In genomic region chr17:15699413-15699924, GRCh38 we compare ENCODE assay signal across 8 cellular contexts. TPM values are rescaled to one million over a fixed set of nuclear protein-coding genes. Genes with fewer than 3 reads are reported as not detected.
A peak's percentile ranks its signal among the peaks of the same experiment; 100 is the strongest.
DNase-seq lines count a peak whose midpoint lies in the region; ATAC-seq, FAIRE-seq and TF ChIP-seq lines count a peak whose summit lies in the region.
"Not testable (repeated sequence)": the region's sequence is repeated elsewhere in the genome, so short reads cannot be mapped to it uniquely, and the experiment has no call there.

ZNF286A (plus strand) TSS chr17:15699752; CDS start chr17:15700330, 578 bp downstream.

- H3K9me3 ChIP-seq in MM.1S (replicated peaks; ENCODE audit: insufficient read depth, low read length) = not testable (repeated sequence)

- H3K9ac ChIP-seq in MM.1S (ENCODE audit: low read length) = peak within 1 kb of the TSS; percentile 40; the same call in 1 of the 2 replicates

- peak within 1 kb of the TSS; percentile 18; the same call in 1 of the 2 replicates for H3K4me2 ChIP-seq in MM.1S (ENCODE audit: low read depth, low read length)

- DNase-seq in HCEC 1CT (peak; percentile 99), MM.1S (peak; percentile 99), SHP77 treated with DMSO at 0.1 percent for 48 hours (lab: John Stamatoyannopoulos, UW) (peak; percentile 98), fibroblast of the aortic adventitia (ENCODE audit: low read depth) (peak; percentile 99)
- peak; percentile 96 for DNase-seq in activated effector memory CD4-positive, alpha-beta T cell treated with Interleukin-2 at 50 U/mL for 16 hours
- peak; percentile 98 for DNase-seq in stimulated activated naive CD8-positive, alpha-beta T cell treated with anti-CD3 and anti-CD28 coated beads, Interleukin-15, Interleukin-2, amounts not matched to agents 100 U/mL and 50 U/mL, for 24 hours

- H2AFZ ChIP-seq in MM.1S (ENCODE audit: low read length) = peak within 1 kb of the TSS; percentile 74

- peak; percentile 99 for ATAC-seq in stimulated activated naive CD8-positive, alpha-beta T cell treated with anti-CD3 and anti-CD28 coated beads, Interleukin-15, Interleukin-2, amounts not matched to agents 100 U/mL and 50 U/mL, for 24 hours

- not testable (repeated sequence) for H3K9me3 Mint-ChIP-seq in nephron

- not testable (repeated sequence) for TF ChIP-seq CTCF in MM.1S (IDR thresholded peaks at IDR 0.05; ENCODE audit: low read length); fibroblast of the aortic adventitia (IDR thresholded peaks at IDR 0.05; ENCODE audit: insufficient read depth, low read length); nephron (IDR thresholded peaks at IDR 0.05; ENCODE audit: unreplicated experiment in 3 of 3)

- not testable (repeated sequence) for H3K27me3 Mint-ChIP-seq in nephron (ENCODE audit: low read depth)

- H3K4me3 Mint-ChIP-seq in nephron = peak within 1 kb of the TSS; percentile 86 to 93 (median 89)

- not testable (repeated sequence) for H3K36me3 ChIP-seq in MM.1S (replicated peaks; ENCODE audit: insufficient read depth, low read length)

- not testable (repeated sequence) for H3K9me2 ChIP-seq in MM.1S (replicated peaks; ENCODE audit: insufficient read depth, low read length)

- H4K20me1 ChIP-seq in MM.1S (ENCODE audit: insufficient read depth, low read length) = not testable (repeated sequence)

- H3K4me1 ChIP-seq in MM.1S (ENCODE audit: low read length) = not testable (repeated sequence)

- peaks cover 38% of the 10 kb centered on the region for H3K36me3 Mint-ChIP-seq in nephron (ENCODE audit: low read depth)

- FAIRE-seq in G401.6 (lab: Jason Lieb, UNC) = peak; percentile 96

- not testable (repeated sequence) for H3F3A ChIP-seq in MM.1S (ENCODE audit: insufficient read depth, low read length)

- H3K4me3 ChIP-seq in MM.1S (ENCODE audit: low read length) (peak within 1 kb of the TSS; percentile 57), fibroblast of the aortic adventitia (ENCODE audit: low read depth, low read length) (peak within 1 kb of the TSS; percentile 64)

- not testable (repeated sequence) for H3K27ac ChIP-seq in MM.1S (ENCODE audit: low read length)

- peak within 1 kb of the TSS; percentile 91 to 93 (median 93) for H3K27ac Mint-ChIP-seq in nephron

- H3K27me3 ChIP-seq in MM.1S (replicated peaks; ENCODE audit: insufficient read depth, low read length) = not testable (repeated sequence)

- H3K79me2 ChIP-seq in MM.1S (ENCODE audit: low read length) = not testable (repeated sequence)

- not testable (repeated sequence) for H3K4me1 Mint-ChIP-seq in nephron

RNA-seq across cellular contexts. Expression of gene ZNF286A, which starts in this region (rescaled TPM):
- 33.7 and 86.2 TPM in 2 replicates for total RNA-seq in fibroblast of the aortic adventitia (ENCODE audit: low replicate concordance)
